ENCODE assay signal across 13 cellular contexts in genomic region chr9:102035929-102036328, GRCh38.
DNase-seq lines count a peak whose midpoint lies in the region; ATAC-seq, FAIRE-seq and TF ChIP-seq lines count a peak whose summit lies in the region.
"Had no signal": no experiment of that assay in that cellular context is flagged by ENCODE, and none has a peak within 500 bp of the region (broad histone marks: within the 10 kb centered on the region; RNA-seq: fewer than 3 reads in every experiment).

No MANE protein-coding gene starts in this region.

- no peaks in the 10 kb centered on the region for H3K36me3 ChIP-seq in neural progenitor cell
- H3K36me3 ChIP-seq: breast epithelium had no signal

- peaks cover 6% of the 10 kb centered on the region for H3K27me3 Mint-ChIP-seq in neural progenitor cell (ENCODE audit: insufficient read depth, low read depth)

- H3K4me3 Mint-ChIP-seq in neural progenitor cell: no peak overlapping the region

- H4K20me1 ChIP-seq in neural progenitor cell (ENCODE audit: low read depth): no peaks in the 10 kb centered on the region

- H3K4me1 ChIP-seq in neural progenitor cell: no peaks in the 10 kb centered on the region
- H3K4me1 ChIP-seq: breast epithelium, psoas muscle had no signal

- H2AFZ ChIP-seq in neural progenitor cell (replicated peaks): no peak overlapping the region

- H3K4me1 Mint-ChIP-seq in neural progenitor cell: no peaks in the 10 kb centered on the region

- no peak overlapping the region for H3K27ac Mint-ChIP-seq in neural progenitor cell

- H3K79me2 ChIP-seq in neural progenitor cell (ENCODE audit: low read depth): no peaks in the 10 kb centered on the region

- no peak overlapping the region for H3K27ac ChIP-seq in neural progenitor cell
- H3K27ac ChIP-seq: breast epithelium, psoas muscle had no signal

- H3F3A ChIP-seq in neural progenitor cell (ENCODE audit: low read depth): no peaks in the 10 kb centered on the region

- H3K9me3 Mint-ChIP-seq in neural progenitor cell: no peaks in the 10 kb centered on the region

- H3K36me3 Mint-ChIP-seq in neural progenitor cell: no peaks in the 10 kb centered on the region

- no peak overlapping the region for H3K4me2 ChIP-seq in neural progenitor cell

- no peak for TF ChIP-seq CTCF in neural progenitor cell (IDR thresholded peaks at IDR 0.05)

- DNase-seq in T-helper 9 cell (no peak), neural progenitor cell (ENCODE audit: low spot score) (no peak), SIG-M5 treated with dmso at 0.1 percent for 504 hours (lab: John Stamatoyannopoulos, UW; ENCODE audit: unreplicated experiment) (no peak)
- DNase-seq: activated CD4-positive, alpha-beta T cell treated with anti-CD3 and anti-CD28 coated beads, Interleukin-2, amount 50 U/mL, for 1 hour; GOT3; NCI-H187 treated with DMSO at 0.1 percent for 48 hours; psoas muscle had no signal

- no peak overlapping the region for H3K4me3 ChIP-seq in neural progenitor cell
- H3K4me3 ChIP-seq: breast epithelium, psoas muscle had no signal

- H3K9me3 ChIP-seq in neural progenitor cell (ENCODE audit: low read depth): peaks cover 4% of the 10 kb centered on the region
- H3K9me3 ChIP-seq: breast epithelium, psoas muscle had no signal

- H3K27me3 ChIP-seq in neural progenitor cell: no peaks in the 10 kb centered on the region
- H3K27me3 ChIP-seq: breast epithelium had no signal

- ATAC-seq in GM18907 (IDR thresholded peaks at IDR 0.05; ENCODE audit: unreplicated experiment): peak; percentile 83
- peak; percentile 82 for ATAC-seq in GM21786 (IDR thresholded peaks at IDR 0.05; ENCODE audit: unreplicated experiment)
- peak; percentile 82 for ATAC-seq in HG03175 (IDR thresholded peaks at IDR 0.05; ENCODE audit: unreplicated experiment)
- ATAC-seq: psoas muscle had no signal

- H3K9ac ChIP-seq in neural progenitor cell: no peak overlapping the region

- peak; percentile 45 for FAIRE-seq in islet of Langerhans (lab: Jason Lieb, UNC)
- FAIRE-seq: endothelial cell of umbilical vein had no signal
